1 cellular context compared by ENCODE assay signal in the genomic region with DNA sequence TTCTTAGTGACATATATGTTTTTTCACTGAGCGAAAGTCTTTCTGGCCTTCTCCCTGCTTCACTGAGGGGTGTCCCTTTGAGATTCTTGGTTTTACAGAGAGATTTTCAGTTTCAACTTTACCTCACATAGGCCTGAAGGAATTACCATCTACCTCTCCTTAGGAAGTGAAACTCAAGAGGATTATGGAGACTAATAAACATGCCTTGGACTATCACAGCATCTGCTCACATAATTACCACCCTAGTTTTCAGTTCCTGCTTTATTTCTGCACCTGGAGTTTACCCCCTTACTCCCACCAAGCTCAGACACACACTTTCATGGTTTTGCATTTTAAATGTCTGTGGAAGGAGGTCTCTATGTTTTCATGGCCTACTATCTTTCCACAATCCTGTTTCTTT.
TF ChIP-seq lines count a peak whose summit lies in the region.

No MANE protein-coding gene starts in this region.

TF ChIP-seq in GM23338, 12 proteins besides CTCF, POLR2A, EP300 and RAD21 (continued from another document):
- TF ChIP-seq ZNF462 (CRISPR knock-in tag; IDR thresholded peaks at IDR 0.05) (no peak), NANOG (IDR thresholded peaks at IDR 0.05; ENCODE audit: borderline replicate concordance) (no peak), ZNF114 (CRISPR knock-in tag; IDR thresholded peaks at IDR 0.05) (no peak), ZNF331 (CRISPR knock-in tag; IDR thresholded peaks at IDR 0.05; ENCODE audit: low read depth) (no peak), ETS1 (IDR thresholded peaks at IDR 0.05) (no peak), CREB1 (CRISPR knock-in tag; IDR thresholded peaks at IDR 0.05; ENCODE audit: low read depth) (no peak)
